ENCODE assay signal across 8 cellular contexts in genomic region chr5:112976432-112977309, GRCh38. TPM values are rescaled to one million over a fixed set of nuclear protein-coding genes. Genes with fewer than 3 reads are reported as not detected.
DNase-seq lines count a peak whose midpoint lies in the region; ATAC-seq and TF ChIP-seq lines count a peak whose summit lies in the region.

Gene DCP2, plus strand, starts transcription at chr5:112976798. Its CDS starts 136 bp downstream, at chr5:112976934.

- H3K4me3 ChIP-seq in lung, result peak within 1 kb of the TSS; percentile 84

- peak; percentile 98 for ATAC-seq in lung (ENCODE audit: insufficient read depth, low FRiP score)

- peaks cover 2 to 3% of the 10 kb centered on the region in 2 donors for H3K4me1 ChIP-seq in lung (ENCODE audit: control insufficient read depth in 2 of 2, insufficient read depth in 2 of 2, low read length in 2 of 2)

- 1% methylated on average over 75 of the region's 75 CpGs for WGBS in lung, 2 donors

- peak; percentile 91 for DNase-seq in CMK (ENCODE audit: low read depth)
- DNase-seq in GM20000 (ENCODE audit: low spot score), result peak; percentile 92
- DNase-seq in HT-29 (ENCODE audit: low spot score), result peak; percentile 98
- peak; percentile 98 to 99 for DNase-seq in NOMO-1 (lab: John Stamatoyannopoulos, UW; ENCODE audit: unreplicated experiment in 2 of 2)
- DNase-seq in effector CD8-positive, alpha-beta T cell (lab: John Stamatoyannopoulos, UW), result peak; percentile 92
- DNase-seq in lung (ENCODE audit: low spot score), result peak; percentile 95
- peak; percentile 83 to 88 (median 85) for DNase-seq in stimulated activated CD4-positive, alpha-beta T cell treated with anti-CD3 and anti-CD28 coated beads, TNF-alpha, amount 100 ng/mL, for 4 hours (ENCODE audit: low read depth in 3 of 3)

- CTCF ChIA-PET in activated CD8-positive, alpha-beta memory T cell treated with anti-CD3 and anti-CD28 coated beads for 36 hours (lab: Charles Lee), result interaction anchor here (0.5 to 2.4 kb wide), 6 partner anchors 12 to 348 kb away, joined by 3 to 14 read pairs (median 5); partner anchors contain the start of gene REEP5

- H3K36me3 ChIP-seq in lung (ENCODE audit: control insufficient read depth in 2 of 2, insufficient read depth in 2 of 2, low read length in 2 of 2), result peaks cover 0 to 3% of the 10 kb centered on the region in 2 donors

- peak within 1 kb of the TSS; percentile 90 to 97 for H3K27ac ChIP-seq in lung (ENCODE audit: low read depth in 1 of 2, low read length in 1 of 2)

- POLR2A ChIA-PET in activated CD8-positive, alpha-beta memory T cell treated with anti-CD3 and anti-CD28 coated beads for 36 hours (lab: Charles Lee), result interaction anchor here (0.5 to 1.8 kb wide), 9 partner anchors 10 to 537 kb away, joined by 3 to 13 read pairs (median 5); partner anchors contain the start of genes REEP5, SRP19 and YTHDC2

- H3K9me3 ChIP-seq in lung (ENCODE audit: control insufficient read depth in 2 of 2, insufficient read depth in 1 of 2, low read length in 1 of 2), result no peaks in the 10 kb centered on the region

- H3K27me3 ChIP-seq in lung (ENCODE audit: control insufficient read depth, insufficient read depth), result no peaks in the 10 kb centered on the region

- TF ChIP-seq CTCF in GM20000 (IDR thresholded peaks at IDR 0.05; ENCODE audit: extremely low read depth, missing control alignments) (no peak), lung (IDR thresholded peaks at IDR 0.05; ENCODE audit: control extremely low read depth, extremely low read depth) (no peak)

RNA-seq across cellular contexts. Expression of gene DCP2, which starts in this region (rescaled TPM):
- total RNA-seq in HT-29 (2014; rRNA removed; shearing (Covaris generic)), result 49.9 and 80.0 TPM in 2 replicates
- total RNA-seq in activated CD8-positive, alpha-beta memory T cell treated with anti-CD3 and anti-CD28 coated beads for 36 hours, result 10 to 100 TPM; 63.6 to 64.0 TPM
- 10 to 100 TPM; 46.2 to 91.5 TPM for total RNA-seq in lung
- 10 to 100 TPM in 1 of 2 donors, 1 to 10 TPM in 1; 9.5 to 12.9 TPM for polyA plus RNA-seq in lung

Comparison
In these comparisons a context has a peak if more than half of its experiments do, and no peak if none do; other contexts are left out.
1. Peak in every context shown above with its lines: DNase-seq, ATAC-seq, H3K4me3 ChIP-seq and H3K27ac ChIP-seq.